10 cellular contexts compared by ENCODE assay signal in genomic region chr10:97179731-97180366, GRCh38. TPM values are rescaled to one million over a fixed set of nuclear protein-coding genes. Genes with fewer than 3 reads are reported as not detected.
A peak's percentile ranks its signal among the peaks of the same experiment; 100 is the strongest.
DNase-seq lines count a peak whose midpoint lies in the region; ATAC-seq and TF ChIP-seq lines count a peak whose summit lies in the region.
"Had no signal": no experiment of that assay in that cellular context is flagged by ENCODE, and none has a peak within 500 bp of the region (broad histone marks: within the 10 kb centered on the region; RNA-seq: fewer than 3 reads in every experiment).

No MANE protein-coding gene starts in this region.

- 12 to 14% methylated on average over 25 to 26 of the region's 26 CpGs for WGBS in GM23248 (ENCODE audit: low coverage in 1 of 2, low lambda C conversion rate in 2 of 2, missing lambda C conversion rate in 2 of 2), 2 experiments
- WGBS in mammary epithelial cell (ENCODE audit: low coverage, missing lambda C conversion rate), result 56% methylated on average over 12 of the region's 26 CpGs

- TF ChIP-seq CTCF in parathyroid adenoma (IDR thresholded peaks at IDR 0.05) (peak; percentile 71), mammary epithelial cell (conservative IDR thresholded peaks at IDR 0.05 in 1 of 2, IDR thresholded peaks at IDR 0.05 in 1 of 2; ENCODE audit: extremely low read depth in 1 of 2, insufficient read depth in 1 of 2, low read depth in 1 of 2, low read length in 2 of 2) (no peak)

- CTCF ChIA-PET in mammary epithelial cell (lab: Charles Lee; ENCODE audit: low non-redundant PET), result no interaction called here

- H3K4me1 ChIP-seq in GM23248 (ENCODE audit: insufficient read depth), result no peaks in the 10 kb centered on the region
- H3K4me1 ChIP-seq in parathyroid adenoma, result peaks cover 4% of the 10 kb centered on the region
- no peaks in the 10 kb centered on the region for H3K4me1 ChIP-seq in mammary epithelial cell (ENCODE audit: insufficient read depth, low read length)

- dilution Hi-C loops in mammary epithelial cell (cut with HindIII; ENCODE audit: low sequenced_read_pairs), result no loop called here

- no peaks in the 10 kb centered on the region for H3K9me2 ChIP-seq in GM23248 (ENCODE audit: insufficient read depth)

- intact Hi-C loops in mammary epithelial cell (cut with micrococcal nuclease), result no loop called here

- H3K27ac ChIP-seq in GM23248, result no peak overlapping the region
- H3K27ac ChIP-seq in parathyroid adenoma, result no peak overlapping the region
- no peak overlapping the region for H3K27ac ChIP-seq in mammary epithelial cell (ENCODE audit: insufficient read depth, low read depth, low read length)

- no peaks in the 10 kb centered on the region for H3K9me3 ChIP-seq in GM23248 (ENCODE audit: low read depth)
- no peaks in the 10 kb centered on the region for H3K9me3 ChIP-seq in parathyroid adenoma (ENCODE audit: control insufficient read depth, low read length)
- no peaks in the 10 kb centered on the region for H3K9me3 ChIP-seq in mammary epithelial cell (replicated peaks; ENCODE audit: insufficient read depth, low read length)

- H2AFZ ChIP-seq in GM23248 (no peak overlapping the region), parathyroid adenoma (peak overlapping the region; percentile 61), mammary epithelial cell (ENCODE audit: low read depth, low read length) (no peak overlapping the region)

- peak overlapping the region; percentile 28 for H3K4me2 ChIP-seq in GM23248 (ENCODE audit: unreplicated experiment)
- no peak overlapping the region for H3K4me2 ChIP-seq in parathyroid adenoma (ENCODE audit: low read length)
- H3K4me2 ChIP-seq in mammary epithelial cell (ENCODE audit: insufficient read depth, low read depth, low read length), result no peak overlapping the region

- H4K20me1 ChIP-seq in GM23248 (ENCODE audit: insufficient read depth) (no peaks in the 10 kb centered on the region), mammary epithelial cell (ENCODE audit: insufficient read depth, low read length) (no peaks in the 10 kb centered on the region)

- TF ChIP-seq POLR2A in erythroblast (IDR thresholded peaks at IDR 0.05; ENCODE audit: low read length), result no peak

- H3K36me3 ChIP-seq in GM23248 (ENCODE audit: low read depth) (no peaks in the 10 kb centered on the region), parathyroid adenoma (ENCODE audit: control insufficient read depth, insufficient read depth, low read length) (no peaks in the 10 kb centered on the region), mammary epithelial cell (ENCODE audit: insufficient read depth, low read length) (no peaks in the 10 kb centered on the region)

- H3K9ac ChIP-seq in GM23248 (no peak overlapping the region), parathyroid adenoma (no peak overlapping the region), mammary epithelial cell (ENCODE audit: insufficient read depth, low read length) (no peak overlapping the region)

- BruUV-seq in mammary epithelial cell (replicated peaks; lab: Mats Ljungman, UMichigan), result no TSS peak

- no peak overlapping the region for H3K4me3 ChIP-seq in GM23248
- no peak overlapping the region for H3K4me3 ChIP-seq in parathyroid adenoma (ENCODE audit: low read depth, low read length)
- no peak overlapping the region for H3K4me3 ChIP-seq in mammary epithelial cell (replicated peaks in 1 of 3; ENCODE audit: insufficient read depth in 1 of 3, low read depth in 2 of 3, low read length in 3 of 3)

- in situ Hi-C loops in GM23248 (cut with MboI) (no loop called here), mammary epithelial cell (cut with MboI; ENCODE audit: low sequenced_read_pairs in 2 of 2) (no loop called here)

- H3F3A ChIP-seq in GM23248 (ENCODE audit: insufficient read depth), result no peaks in the 10 kb centered on the region

- peaks cover 63% of the 10 kb centered on the region for H3K27me3 ChIP-seq in GM23248 (replicated peaks; ENCODE audit: insufficient read depth)
- no peaks in the 10 kb centered on the region for H3K27me3 ChIP-seq in parathyroid adenoma (ENCODE audit: control insufficient read depth, insufficient read depth, low read length)
- H3K27me3 ChIP-seq in mammary epithelial cell (ENCODE audit: insufficient read depth, low read length), result peaks cover 8% of the 10 kb centered on the region

- H3K79me2 ChIP-seq in GM23248 (ENCODE audit: insufficient read depth) (no peaks in the 10 kb centered on the region), parathyroid adenoma (no peaks in the 10 kb centered on the region), mammary epithelial cell (ENCODE audit: insufficient read depth, low read length) (no peaks in the 10 kb centered on the region)

- peak; percentile 42 for DNase-seq in GM23248
- peak; percentile 82 to 91 for DNase-seq in NCI-H524 (lab: John Stamatoyannopoulos, UW)
- DNase-seq in erythroblast (lab: John Stamatoyannopoulos, UW), result peak; percentile 22 to 23
- no peak for DNase-seq in T-helper 1 cell
- no peak for DNase-seq in KG1 (lab: John Stamatoyannopoulos, UW)
- DNase-seq in mammary epithelial cell, result no peak
- DNase-seq: immature natural killer cell had no signal

- ATAC-seq in GM18861 (IDR thresholded peaks at IDR 0.05; ENCODE audit: unreplicated experiment), result no peak

RNA-seq across cellular contexts. Expression of gene SLIT1, which starts 5.9 kb away (rescaled TPM):
- not detected in 2 replicates for total RNA-seq in GM23248 (2014; rRNA removed; shearing (Covaris generic))
- 0.04 TPM in 1 of 2 replicates, not detected in the other for polyA plus RNA-seq in GM23248 (2016; fragmentation: Nextera tagmentation; extraction: Ambion mirVana)
- not detected for total RNA-seq in mammary epithelial cell
- not detected for polyA plus RNA-seq in mammary epithelial cell
- polyA minus RNA-seq in mammary epithelial cell, result not detected
- total RNA-seq: SK-MEL-5 had no signal

Comparison
In these comparisons a context has a peak if more than half of its experiments do, and no peak if none do; other contexts are left out.
1. DNase-seq: peak in GM23248 (single experiment), NCI-H524 (2 of 2) and erythroblast (2 of 2); none in T-helper 1 cell (0 of 5), KG1 (single experiment) and mammary epithelial cell (single experiment).